In the genomic region with DNA sequence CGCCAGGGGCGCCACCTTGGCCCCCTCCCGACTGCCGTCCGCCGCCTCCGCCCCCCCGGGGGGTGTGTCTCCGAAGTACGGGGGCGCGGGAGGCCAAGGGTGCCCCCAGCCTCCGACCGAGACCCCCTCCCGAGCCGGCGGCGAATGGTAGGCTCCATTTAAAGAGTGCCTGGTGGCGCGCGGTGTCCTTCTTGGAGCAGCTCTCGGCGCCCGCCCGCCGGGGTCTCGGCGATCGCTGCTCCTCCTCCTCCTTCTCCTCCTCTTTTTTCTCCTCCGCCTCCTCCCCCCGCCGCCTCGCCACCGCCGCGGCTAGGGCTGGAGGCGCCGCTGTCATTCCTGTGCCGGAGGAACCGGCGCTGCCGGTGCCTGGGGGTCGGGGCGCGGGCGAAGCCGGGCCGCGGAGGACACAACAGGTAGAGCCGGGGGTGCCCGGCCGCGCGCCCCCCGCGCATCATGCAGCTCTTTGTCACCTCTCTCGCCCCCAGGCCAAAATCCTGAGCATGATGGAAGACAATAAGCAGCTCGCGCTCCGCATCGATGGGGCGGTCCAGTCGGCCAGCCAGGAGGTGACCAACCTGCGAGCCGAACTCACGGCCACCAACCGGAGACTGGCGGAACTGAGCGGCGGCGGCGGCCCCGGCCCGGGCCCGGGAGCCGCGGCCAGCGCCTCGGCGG, we compare ENCODE assay signal across 7 cellular contexts. TPM values are rescaled to one million over a fixed set of nuclear protein-coding genes. Genes with fewer than 3 reads are reported as not detected.
DNase-seq lines count a peak whose midpoint lies in the region; TF ChIP-seq lines count a peak whose summit lies in the region.

Gene KAZN (plus strand): TSS at position 188 of the 675 bp plus-strand sequence.

- H3K9me3 ChIP-seq in HEK293 (ENCODE audit: control insufficient read depth, insufficient read depth, low read depth, low read length) = no peaks in the 10 kb centered on the region

- peak within 1 kb of the TSS; percentile 37; the same call in 1 of the 2 replicates for H3K27ac ChIP-seq in HEK293 (ENCODE audit: extremely low read depth, low read depth, low read length)
- peak within 1 kb of the TSS in 9 of 21 experiments; percentile 7 to 72 (median 50) for H3K27ac ChIP-seq in skin epidermis

- TF ChIP-seq CTCF in HEK293 (tag by site-specific recombination; IDR thresholded peaks at IDR 0.05) = no peak

- peak within 1 kb of the TSS; percentile 62 for H3K4me3 ChIP-seq in HEK293 (ENCODE audit: low read depth, low read length)
- peak within 1 kb of the TSS; percentile 76 for H3K4me3 ChIP-seq in iPS-11a (ENCODE audit: low read depth, low read length)
- peak within 1 kb of the TSS; percentile 26 to 51 (median 30) for H3K4me3 ChIP-seq in skin epidermis

- peaks cover 6% of the 10 kb centered on the region; the same call in 1 of the 2 replicates for H3K4me1 ChIP-seq in HEK293 (ENCODE audit: control insufficient read depth, insufficient read depth, low read length)

- POLR2A ChIA-PET in HEK293 (lab: Yijun Ruan, JAX) = interaction anchor here (0.7 to 1.4 kb wide), 2 partner anchors 9 to 35 kb away, joined by 3 to 4 read pairs; no protein-coding TSS in a partner anchor

- CTCF ChIA-PET in HEK293 (lab: Yijun Ruan, JAX) = interaction anchor here (0.5 to 1.1 kb wide), 3 partner anchors 501 to 632 kb away, joined by 3 to 4 read pairs (median 3); no protein-coding TSS in a partner anchor

- peak; percentile 84 for DNase-seq in SK-N-DZ (ENCODE audit: low spot score)
- no peak for DNase-seq in HCEC 1CT
- no peak for DNase-seq in KG1 (lab: John Stamatoyannopoulos, UW)
- DNase-seq in foreskin melanocyte = no peak

- H3K36me3 ChIP-seq in HEK293 (ENCODE audit: control insufficient read depth in 2 of 2, insufficient read depth in 1 of 2, low read length in 2 of 2) = no peaks in the 10 kb centered on the region

TF ChIP-seq in HEK293, 187 proteins besides CTCF, POLR2A, EP300 and RAD21 (continues in another document):
- TF ChIP-seq YY1 (tag by site-specific recombination; IDR thresholded peaks at IDR 0.05) = no peak
- TF ChIP-seq GLI4 (tag by site-specific recombination; IDR thresholded peaks at IDR 0.05) = no peak
- TF ChIP-seq PRDM10 (tag by site-specific recombination; IDR thresholded peaks at IDR 0.05) = peak; percentile 100
- peak; percentile 14; the same call in 1 of the 2 replicates for TF ChIP-seq ZNF335 (tag by site-specific recombination; conservative IDR thresholded peaks at IDR 0.05)
- no peak for TF ChIP-seq ZNF302 (tag by site-specific recombination; IDR thresholded peaks at IDR 0.05; ENCODE audit: low read depth)
- TF ChIP-seq TCF7L2 (IDR thresholded peaks at IDR 0.05; ENCODE audit: borderline replicate concordance, low read depth, low read length) = no peak
- 0 out of 2 replicates have a peak, but pooled peaks have one; percentile 33 for TF ChIP-seq KLF1 (tag by site-specific recombination; IDR thresholded peaks at IDR 0.05)
- TF ChIP-seq ZNF114 (tag by site-specific recombination; IDR thresholded peaks at IDR 0.05) = no peak
- TF ChIP-seq, protein P1, sequence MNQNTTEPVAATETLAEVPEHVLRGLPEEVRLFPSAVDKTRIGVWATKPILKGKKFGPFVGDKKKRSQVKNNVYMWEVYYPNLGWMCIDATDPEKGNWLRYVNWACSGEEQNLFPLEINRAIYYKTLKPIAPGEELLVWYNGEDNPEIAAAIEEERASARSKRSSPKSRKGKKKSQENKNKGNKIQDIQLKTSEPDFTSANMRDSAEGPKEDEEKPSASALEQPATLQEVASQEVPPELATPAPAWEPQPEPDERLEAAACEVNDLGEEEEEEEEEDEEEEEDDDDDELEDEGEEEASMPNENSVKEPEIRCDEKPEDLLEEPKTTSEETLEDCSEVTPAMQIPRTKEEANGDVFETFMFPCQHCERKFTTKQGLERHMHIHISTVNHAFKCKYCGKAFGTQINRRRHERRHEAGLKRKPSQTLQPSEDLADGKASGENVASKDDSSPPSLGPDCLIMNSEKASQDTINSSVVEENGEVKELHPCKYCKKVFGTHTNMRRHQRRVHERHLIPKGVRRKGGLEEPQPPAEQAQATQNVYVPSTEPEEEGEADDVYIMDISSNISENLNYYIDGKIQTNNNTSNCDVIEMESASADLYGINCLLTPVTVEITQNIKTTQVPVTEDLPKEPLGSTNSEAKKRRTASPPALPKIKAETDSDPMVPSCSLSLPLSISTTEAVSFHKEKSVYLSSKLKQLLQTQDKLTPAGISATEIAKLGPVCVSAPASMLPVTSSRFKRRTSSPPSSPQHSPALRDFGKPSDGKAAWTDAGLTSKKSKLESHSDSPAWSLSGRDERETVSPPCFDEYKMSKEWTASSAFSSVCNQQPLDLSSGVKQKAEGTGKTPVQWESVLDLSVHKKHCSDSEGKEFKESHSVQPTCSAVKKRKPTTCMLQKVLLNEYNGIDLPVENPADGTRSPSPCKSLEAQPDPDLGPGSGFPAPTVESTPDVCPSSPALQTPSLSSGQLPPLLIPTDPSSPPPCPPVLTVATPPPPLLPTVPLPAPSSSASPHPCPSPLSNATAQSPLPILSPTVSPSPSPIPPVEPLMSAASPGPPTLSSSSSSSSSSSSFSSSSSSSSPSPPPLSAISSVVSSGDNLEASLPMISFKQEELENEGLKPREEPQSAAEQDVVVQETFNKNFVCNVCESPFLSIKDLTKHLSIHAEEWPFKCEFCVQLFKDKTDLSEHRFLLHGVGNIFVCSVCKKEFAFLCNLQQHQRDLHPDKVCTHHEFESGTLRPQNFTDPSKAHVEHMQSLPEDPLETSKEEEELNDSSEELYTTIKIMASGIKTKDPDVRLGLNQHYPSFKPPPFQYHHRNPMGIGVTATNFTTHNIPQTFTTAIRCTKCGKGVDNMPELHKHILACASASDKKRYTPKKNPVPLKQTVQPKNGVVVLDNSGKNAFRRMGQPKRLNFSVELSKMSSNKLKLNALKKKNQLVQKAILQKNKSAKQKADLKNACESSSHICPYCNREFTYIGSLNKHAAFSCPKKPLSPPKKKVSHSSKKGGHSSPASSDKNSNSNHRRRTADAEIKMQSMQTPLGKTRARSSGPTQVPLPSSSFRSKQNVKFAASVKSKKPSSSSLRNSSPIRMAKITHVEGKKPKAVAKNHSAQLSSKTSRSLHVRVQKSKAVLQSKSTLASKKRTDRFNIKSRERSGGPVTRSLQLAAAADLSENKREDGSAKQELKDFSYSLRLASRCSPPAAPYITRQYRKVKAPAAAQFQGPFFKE (tag by site-specific recombination; IDR thresholded peaks at IDR 0.05; ENCODE audit: borderline replicate concordance) = no peak
- TF ChIP-seq ZNF202 (tag by site-specific recombination; IDR thresholded peaks at IDR 0.05; ENCODE audit: borderline replicate concordance) = no peak
- TF ChIP-seq ZBTB20 (tag by site-specific recombination; IDR thresholded peaks at IDR 0.05) = peak; percentile 48; the same call in 1 of the 2 replicates
- TF ChIP-seq ZNF544 (tag by site-specific recombination; IDR thresholded peaks at IDR 0.05) = no peak
- no peak for TF ChIP-seq ZBTB44 (tag by site-specific recombination; IDR thresholded peaks at IDR 0.05)
- TF ChIP-seq EGR2 (tag by site-specific recombination; IDR thresholded peaks at IDR 0.05; ENCODE audit: low read depth) = 0 out of 2 replicates have a peak, but pooled peaks have one; percentile 5
- no peak for TF ChIP-seq RBAK (tag by site-specific recombination; IDR thresholded peaks at IDR 0.05)
- peak; percentile 59; the same call in 1 of the 2 replicates for TF ChIP-seq ZBTB17 (tag by site-specific recombination; IDR thresholded peaks at IDR 0.05)
- TF ChIP-seq ZNF747 (tag by site-specific recombination; IDR thresholded peaks at IDR 0.05) = no peak
- no peak for TF ChIP-seq ZNF561 (tag by site-specific recombination; IDR thresholded peaks at IDR 0.05; ENCODE audit: borderline replicate concordance)

RNA-seq across cellular contexts. Expression of gene KAZN, which starts in this region (rescaled TPM):
- 6.1 and 8.1 TPM in 2 replicates for polyA plus RNA-seq in SK-N-DZ (2014; cell fraction: cytosol; rRNA removed)
- 5.6 and 13.4 TPM in 2 replicates for polyA plus RNA-seq in SK-N-DZ (2014; cell fraction: nucleus; rRNA removed)
